In genomic region chr3:19543212-19543841, GRCh38 we compare ENCODE assay signal across 7 cellular contexts.
DNase-seq lines count a peak whose midpoint lies in the region; ATAC-seq, FAIRE-seq and TF ChIP-seq lines count a peak whose summit lies in the region.

No MANE protein-coding gene starts in this region.

- ATAC-seq in GM21423 (IDR thresholded peaks at IDR 0.05; ENCODE audit: unreplicated experiment): peak; percentile 48
- ATAC-seq in HG03520 (IDR thresholded peaks at IDR 0.05; ENCODE audit: unreplicated experiment): peak; percentile 37
- ATAC-seq in activated T-helper 17 cell treated with anti-CD3 and anti-CD28 coated beads, Interleukin-2, amount 50 U/mL, for 72 hours (replicated peaks): no peak
- no peak for ATAC-seq in natural killer cell

- H3K27me3 Mint-ChIP-seq in activated T-helper 17 cell treated with anti-CD3 and anti-CD28 coated beads, Interleukin-2, amount 50 U/mL, for 72 hours: peaks cover 3% of the 10 kb centered on the region
- H3K27me3 Mint-ChIP-seq in natural killer cell (ENCODE audit: low read depth in 2 of 2): no peaks in the 10 kb centered on the region

- intact Hi-C loops in natural killer cell (cut with micrococcal nuclease): no loop called here

- no peaks in the 10 kb centered on the region for H3K9me3 Mint-ChIP-seq in activated T-helper 17 cell treated with anti-CD3 and anti-CD28 coated beads, Interleukin-2, amount 50 U/mL, for 72 hours
- peaks cover 0 to 2% of the 10 kb centered on the region in 2 donors for H3K9me3 Mint-ChIP-seq in natural killer cell

- no peaks in the 10 kb centered on the region for H3K4me1 Mint-ChIP-seq in activated T-helper 17 cell treated with anti-CD3 and anti-CD28 coated beads, Interleukin-2, amount 50 U/mL, for 72 hours
- peaks cover 12 to 28% of the 10 kb centered on the region in 2 donors for H3K4me1 Mint-ChIP-seq in natural killer cell

- TF ChIP-seq CTCF in GM12875 (IDR thresholded peaks at IDR 0.05; ENCODE audit: borderline replicate concordance, insufficient read depth, low read depth, low read length) (peak; percentile 78), natural killer cell (IDR thresholded peaks at IDR 0.05) (no peak)

- H3K4me3 ChIP-seq in GM12875 (ENCODE audit: low read depth, low read length): no peak overlapping the region

- H3K4me3 Mint-ChIP-seq in activated T-helper 17 cell treated with anti-CD3 and anti-CD28 coated beads, Interleukin-2, amount 50 U/mL, for 72 hours: no peak overlapping the region
- no peak overlapping the region for H3K4me3 Mint-ChIP-seq in natural killer cell

- no peak for FAIRE-seq in RCC 7860 (lab: Jason Lieb, UNC)

- H3K27ac Mint-ChIP-seq in activated T-helper 17 cell treated with anti-CD3 and anti-CD28 coated beads, Interleukin-2, amount 50 U/mL, for 72 hours: no peak overlapping the region
- no peak overlapping the region for H3K27ac Mint-ChIP-seq in natural killer cell

- no peaks in the 10 kb centered on the region for H3K36me3 Mint-ChIP-seq in activated T-helper 17 cell treated with anti-CD3 and anti-CD28 coated beads, Interleukin-2, amount 50 U/mL, for 72 hours (ENCODE audit: low read depth)
- H3K36me3 Mint-ChIP-seq in natural killer cell: no peaks in the 10 kb centered on the region

- peak; percentile 15 for DNase-seq in RCC 7860 (ENCODE audit: low spot score)
- DNase-seq in iPS-NIHi7 (ENCODE audit: extremely low spot score): peak; percentile 56
- no peak for DNase-seq in natural killer cell

Comparison
In these comparisons a context has a peak if more than half of its experiments do, and no peak if none do; other contexts are left out.
1. ATAC-seq: peak in GM21423 (single experiment) and HG03520 (single experiment); none in activated T-helper 17 cell treated with anti-CD3 and anti-CD28 coated beads, Interleukin-2, amount 50 U/mL, for 72 hours (single experiment) and natural killer cell (0 of 3).